In genomic region chr16:63230383-63230782, GRCh38 we compare ENCODE assay signal across 17 cellular contexts.
"Had no signal": no experiment of that assay in that cellular context is flagged by ENCODE, and none has a peak within 500 bp of the region (broad histone marks: within the 10 kb centered on the region; RNA-seq: fewer than 3 reads in every experiment).

No MANE protein-coding gene starts in this region.

- ATAC-seq: foreskin keratinocyte, gastroesophageal sphincter, heart left ventricle, left lung, left ventricle myocardium superior, lower lobe of right lung had no signal

- H3K9me3 ChIP-seq: esophagus muscularis mucosa, gastroesophageal sphincter, lower lobe of right lung had no signal

- H3K4me1 ChIP-seq: esophagus muscularis mucosa, foreskin keratinocyte, gastroesophageal sphincter, heart left ventricle, left lung, lower lobe of right lung had no signal

- DNase-seq: cortex of kidney; effector CD4-positive, alpha-beta T cell; effector memory CD4-positive, alpha-beta T cell; foreskin keratinocyte; heart left ventricle; hypothalamus; immature natural killer cell; islet precursor cell; kidney; kidney glomerular epithelial cell; left lung; left ventricle myocardium superior; lower lobe of right lung; mesenchymal stem cell had no signal

- H3K27ac ChIP-seq: esophagus muscularis mucosa, foreskin keratinocyte, gastroesophageal sphincter, heart left ventricle, hepatocyte, left lung, lower lobe of right lung had no signal

- H3K4me2 ChIP-seq: hepatocyte had no signal

- H3K4me3 ChIP-seq: esophagus muscularis mucosa, gastroesophageal sphincter, heart left ventricle, hepatocyte, left lung, lower lobe of right lung had no signal

- H3K36me3 ChIP-seq: esophagus muscularis mucosa, gastroesophageal sphincter, heart left ventricle, left lung, lower lobe of right lung had no signal

- H2AFZ ChIP-seq: hepatocyte had no signal

- H3K27me3 ChIP-seq: esophagus muscularis mucosa, foreskin keratinocyte, gastroesophageal sphincter, heart left ventricle, hepatocyte, left lung had no signal
